In genomic region chr6:137646506-137646905, GRCh38 we compare ENCODE assay signal across 16 cellular contexts.
DNase-seq lines count a peak whose midpoint lies in the region; ATAC-seq and TF ChIP-seq lines count a peak whose summit lies in the region.
"Had no signal": no experiment of that assay in that cellular context is flagged by ENCODE, and none has a peak within 500 bp of the region (broad histone marks: within the 10 kb centered on the region; RNA-seq: fewer than 3 reads in every experiment).

No MANE protein-coding gene starts in this region.

- H3K4me1 ChIP-seq in Caco-2, result peaks cover 41% of the 10 kb centered on the region

- TF ChIP-seq CTCF in Caco-2 (IDR thresholded peaks at IDR 0.05; ENCODE audit: insufficient read depth in 1 of 2, low read depth in 1 of 2, low read length in 1 of 2, severe bottlenecking in 1 of 2, unreplicated experiment in 1 of 2), result no peak
- TF ChIP-seq CTCF in HFFc6 (IDR thresholded peaks at IDR 0.05), result no peak

- no peak for ATAC-seq in GM21619 (IDR thresholded peaks at IDR 0.05; ENCODE audit: unreplicated experiment)

- H3K27ac Mint-ChIP-seq in Caco-2 (ENCODE audit: unreplicated experiment) (peak overlapping the region; percentile 90), HFFc6 (no peak overlapping the region)
- no peak overlapping the region for H3K27ac Mint-ChIP-seq in T-helper 2 cell treated with Interferon-gamma antibody and Interleukin-4, amounts not matched to agents 5 μg/mL and 100 μg/mL, for 36 hours
- H3K27ac Mint-ChIP-seq: B cell; CD4-positive, alpha-beta T cell; GM23338 had no signal

- intact Hi-C loops in Caco-2 (cut with micrococcal nuclease; ENCODE audit: unreplicated experiment), result loop anchor here (5.0 to 10.0 kb wide), 2 partner anchors 221 to 682 kb away; partner anchors contain the start of gene TNFAIP3

- no peaks in the 10 kb centered on the region for H3K36me3 Mint-ChIP-seq in Caco-2 (ENCODE audit: insufficient read depth, unreplicated experiment)
- no peaks in the 10 kb centered on the region for H3K36me3 Mint-ChIP-seq in HFFc6 (ENCODE audit: low read depth)
- no peaks in the 10 kb centered on the region for H3K36me3 Mint-ChIP-seq in T-helper 2 cell treated with Interferon-gamma antibody and Interleukin-4, amounts not matched to agents 5 μg/mL and 100 μg/mL, for 36 hours (ENCODE audit: low read depth)
- H3K36me3 Mint-ChIP-seq: IgD-negative memory B cell had no signal

- no peak overlapping the region for H3K4me3 Mint-ChIP-seq in Caco-2 (ENCODE audit: unreplicated experiment)
- H3K4me3 Mint-ChIP-seq in HFFc6, result no peak overlapping the region
- no peak overlapping the region for H3K4me3 Mint-ChIP-seq in T-helper 2 cell treated with Interferon-gamma antibody and Interleukin-4, amounts not matched to agents 5 μg/mL and 100 μg/mL, for 36 hours
- H3K4me3 Mint-ChIP-seq: B cell; CD4-positive, alpha-beta T cell; GM23338; IgD-negative memory B cell had no signal

- CTCF ChIA-PET in Caco-2 (lab: Charles Lee), result no interaction called here

- no TSS peak for BruUV-seq in Caco-2 (replicated peaks; lab: Mats Ljungman, UMichigan)

- no peak overlapping the region for H3K4me3 ChIP-seq in Caco-2 (ENCODE audit: low read depth, low read length)
- H3K4me3 ChIP-seq: GM23338 had no signal

- POLR2A ChIA-PET in Caco-2 (lab: Charles Lee), result no interaction called here

- H3K4me1 Mint-ChIP-seq in Caco-2 (ENCODE audit: low read depth, unreplicated experiment), result peaks cover 35% of the 10 kb centered on the region
- peaks cover 9% of the 10 kb centered on the region for H3K4me1 Mint-ChIP-seq in HFFc6 (ENCODE audit: low read depth)
- no peaks in the 10 kb centered on the region for H3K4me1 Mint-ChIP-seq in T-helper 2 cell treated with Interferon-gamma antibody and Interleukin-4, amounts not matched to agents 5 μg/mL and 100 μg/mL, for 36 hours (ENCODE audit: low read depth)
- H3K4me1 Mint-ChIP-seq: B cell, GM23338, IgD-negative memory B cell had no signal

- H3K27me3 ChIP-seq in Caco-2 (replicated peaks; ENCODE audit: control insufficient read depth, insufficient read depth, low read length), result no peaks in the 10 kb centered on the region

- peaks cover 34% of the 10 kb centered on the region for H3K9me3 Mint-ChIP-seq in Caco-2 (ENCODE audit: unreplicated experiment)
- no peaks in the 10 kb centered on the region for H3K9me3 Mint-ChIP-seq in HFFc6
- peaks cover under 1% of the 10 kb centered on the region for H3K9me3 Mint-ChIP-seq in T-helper 2 cell treated with Interferon-gamma antibody and Interleukin-4, amounts not matched to agents 5 μg/mL and 100 μg/mL, for 36 hours
- H3K9me3 Mint-ChIP-seq: CD4-positive, alpha-beta T cell had no signal

- no peaks in the 10 kb centered on the region; the same call in 1 of the 2 replicates for H3K36me3 ChIP-seq in Caco-2 (ENCODE audit: control insufficient read depth, insufficient read depth, low read length)

- DNase-seq in Caco-2 (no peak), HFFc6 (peak; percentile 5), fibroblast of gingiva (ENCODE audit: low read depth) (peak; percentile 65), foreskin melanocyte (peak; percentile 15), RPMI8226 (no peak)
- no peak for DNase-seq in T-helper 2 cell treated with Interferon-gamma antibody and Interleukin-4, amounts not matched to agents 5 μg/mL and 100 μg/mL, for 36 hours (ENCODE audit: low spot score)
- DNase-seq: ACHN; C1 segment of cervical spinal cord; CD4-positive, alpha-beta T cell; DMS79; EL; H7 had no signal

- H3K9me3 ChIP-seq in Caco-2, result peaks cover 26% of the 10 kb centered on the region

- H3K27me3 Mint-ChIP-seq in Caco-2 (ENCODE audit: insufficient read depth, unreplicated experiment) (no peaks in the 10 kb centered on the region), HFFc6 (ENCODE audit: insufficient read depth) (peaks cover 9% of the 10 kb centered on the region)
- H3K27me3 Mint-ChIP-seq in T-helper 2 cell treated with Interferon-gamma antibody and Interleukin-4, amounts not matched to agents 5 μg/mL and 100 μg/mL, for 36 hours (ENCODE audit: low read depth), result peaks cover 18% of the 10 kb centered on the region

Comparison
In these comparisons a context has a peak if more than half of its experiments do, and no peak if none do; other contexts are left out.
1. DNase-seq: peak in HFFc6 (single experiment), fibroblast of gingiva (single experiment) and foreskin melanocyte (single experiment); none in Caco-2 (0 of 2), T-helper 2 cell treated with Interferon-gamma antibody and Interleukin-4, amounts not matched to agents 5 μg/mL and 100 μg/mL, for 36 hours (single experiment) and RPMI8226 (single experiment).